ENCODE assay signal across 23 cellular contexts in genomic region chrY:8020540-8020939, GRCh38.
A peak's percentile ranks its signal among the peaks of the same experiment; 100 is the strongest.
DNase-seq lines count a peak whose midpoint lies in the region; ATAC-seq, FAIRE-seq and TF ChIP-seq lines count a peak whose summit lies in the region.
"Had no signal": no experiment of that assay in that cellular context is flagged by ENCODE, and none has a peak within 500 bp of the region (broad histone marks: within the 10 kb centered on the region; RNA-seq: fewer than 3 reads in every experiment).

No MANE protein-coding gene starts in this region.

- H3K4me3 ChIP-seq in bronchial epithelial cell (ENCODE audit: low read depth, low read length), result no peak overlapping the region
- H3K4me3 ChIP-seq: A549; BLaER1 treated with 17β-estradiol and CSF1 and Interleukin-3, amounts not matched to agents 10 nM and 100 nM; GM12878 had no signal

- H3K36me3 Mint-ChIP-seq in T-cell, result no peaks in the 10 kb centered on the region
- H3K36me3 Mint-ChIP-seq: CD8-positive, alpha-beta T cell; IgD-negative memory B cell had no signal

- ATAC-seq in stimulated activated naive CD8-positive, alpha-beta T cell treated with anti-CD3 and anti-CD28 coated beads, Interleukin-15, amount 100 ng/mL, for 72 hours, result peak; percentile 35
- ATAC-seq in stimulated activated naive CD8-positive, alpha-beta T cell treated with anti-CD3 and anti-CD28 coated beads, Interleukin-15, Interleukin-2, amounts not matched to agents 100 U/mL and 50 U/mL, for 24 hours, result no peak
- ATAC-seq in T-cell (replicated peaks in 1 of 4) (no peak), GM21360 (IDR thresholded peaks at IDR 0.05; ENCODE audit: unreplicated experiment) (no peak)
- ATAC-seq: A549; CD8-positive, alpha-beta T cell; GM12878; HCT116; HepG2 had no signal

- no peak for TF ChIP-seq CTCF in bronchial epithelial cell (IDR thresholded peaks at IDR 0.05; ENCODE audit: insufficient read depth, low read length, severe bottlenecking)

- DNase-seq in stimulated activated naive CD8-positive, alpha-beta T cell treated with anti-CD3 and anti-CD28 coated beads, Interleukin-15, amount 100 ng/mL, for 72 hours, result no peak
- no peak for DNase-seq in stimulated activated naive CD8-positive, alpha-beta T cell treated with anti-CD3 and anti-CD28 coated beads, Interleukin-15, Interleukin-2, amounts not matched to agents 100 U/mL and 50 U/mL, for 24 hours
- DNase-seq in bronchial epithelial cell (ENCODE audit: low read depth), result peak; percentile 81
- DNase-seq in kidney glomerular epithelial cell (lab: John Stamatoyannopoulos, UW), result peak; percentile 0
- DNase-seq in T-cell, result no peak
- DNase-seq in AG08395 (ENCODE audit: low spot score), result no peak
- DNase-seq: Calu3; CD8-positive, alpha-beta T cell; DMS53; DND-41; EL; GOT3; H7; HFFc6; KBM-7 had no signal

- CTCF ChIA-PET in T-cell (lab: Charles Lee), result no interaction called here

- no peak overlapping the region for H3K4me3 Mint-ChIP-seq in stimulated activated naive CD8-positive, alpha-beta T cell treated with anti-CD3 and anti-CD28 coated beads, Interleukin-15, amount 100 ng/mL, for 72 hours
- H3K4me3 Mint-ChIP-seq in T-cell, result no peak overlapping the region
- H3K4me3 Mint-ChIP-seq: B cell; CD8-positive, alpha-beta T cell; HFFc6; IgD-negative memory B cell had no signal

- H3K27me3 ChIP-seq in bronchial epithelial cell (ENCODE audit: control insufficient read depth, insufficient read depth, low read length), result no peaks in the 10 kb centered on the region
- H3K27me3 ChIP-seq: BLaER1 treated with 17β-estradiol and CSF1 and Interleukin-3, amounts not matched to agents 10 nM and 100 nM had no signal

- H3K27ac Mint-ChIP-seq in stimulated activated naive CD8-positive, alpha-beta T cell treated with anti-CD3 and anti-CD28 coated beads, Interleukin-15, amount 100 ng/mL, for 72 hours, result no peak overlapping the region
- no peak overlapping the region for H3K27ac Mint-ChIP-seq in T-cell
- H3K27ac Mint-ChIP-seq: B cell; CD8-positive, alpha-beta T cell; HFFc6; IgD-negative memory B cell had no signal

- H3K27me3 Mint-ChIP-seq in stimulated activated naive CD8-positive, alpha-beta T cell treated with anti-CD3 and anti-CD28 coated beads, Interleukin-15, amount 100 ng/mL, for 72 hours, result no peaks in the 10 kb centered on the region
- no peaks in the 10 kb centered on the region for H3K27me3 Mint-ChIP-seq in T-cell
- H3K27me3 Mint-ChIP-seq: B cell, IgD-negative memory B cell had no signal

- FAIRE-seq in bronchial epithelial cell (lab: Jason Lieb, UNC), result no peak
- FAIRE-seq: A549, GM12878, HepG2 had no signal

- no peaks in the 10 kb centered on the region for H3K36me3 ChIP-seq in bronchial epithelial cell (ENCODE audit: control insufficient read depth, insufficient read depth, low read length)
- H3K36me3 ChIP-seq: BLaER1 treated with 17β-estradiol and CSF1 and Interleukin-3, amounts not matched to agents 10 nM and 100 nM had no signal

- H3K9me3 Mint-ChIP-seq in stimulated activated naive CD8-positive, alpha-beta T cell treated with anti-CD3 and anti-CD28 coated beads, Interleukin-15, amount 100 ng/mL, for 72 hours, result no peaks in the 10 kb centered on the region
- H3K9me3 Mint-ChIP-seq in T-cell, result no peaks in the 10 kb centered on the region
- H3K9me3 Mint-ChIP-seq: CD8-positive, alpha-beta T cell; IgD-negative memory B cell had no signal

- POLR2A ChIA-PET in T-cell (lab: Charles Lee), result no interaction called here

- no peaks in the 10 kb centered on the region for H3K4me1 Mint-ChIP-seq in stimulated activated naive CD8-positive, alpha-beta T cell treated with anti-CD3 and anti-CD28 coated beads, Interleukin-15, amount 100 ng/mL, for 72 hours
- no peaks in the 10 kb centered on the region for H3K4me1 Mint-ChIP-seq in T-cell
- H3K4me1 Mint-ChIP-seq: B cell, IgD-negative memory B cell had no signal

Comparison
In these comparisons a context has a peak if more than half of its experiments do, and no peak if none do; other contexts are left out.
1. DNase-seq: peak in bronchial epithelial cell (single experiment) and kidney glomerular epithelial cell (single experiment); none in stimulated activated naive CD8-positive, alpha-beta T cell treated with anti-CD3 and anti-CD28 coated beads, Interleukin-15, amount 100 ng/mL, for 72 hours (0 of 2), stimulated activated naive CD8-positive, alpha-beta T cell treated with anti-CD3 and anti-CD28 coated beads, Interleukin-15, Interleukin-2, amounts not matched to agents 100 U/mL and 50 U/mL, for 24 hours (single experiment), T-cell (0 of 34) and AG08395 (single experiment).